ENCODE assay signal across 8 cellular contexts in the genomic region with DNA sequence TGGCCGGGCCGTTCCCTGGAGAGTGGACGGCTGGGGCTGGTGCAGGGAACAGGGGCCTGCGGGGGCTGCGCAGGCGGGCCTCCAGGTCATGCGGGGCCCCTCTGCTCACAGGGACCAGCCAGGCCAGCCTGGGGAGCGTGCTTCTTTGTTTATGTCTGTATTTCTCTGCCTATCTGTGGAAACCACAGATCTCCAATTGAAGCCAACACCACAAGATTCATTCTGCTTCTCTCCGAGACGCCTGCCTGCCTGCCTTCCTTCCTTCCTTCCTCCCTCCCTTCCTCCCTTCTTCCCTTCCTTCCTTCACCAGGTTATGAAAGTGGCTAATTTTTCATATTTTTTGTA. TPM values are rescaled to one million over a fixed set of nuclear protein-coding genes. Genes with fewer than 3 reads are reported as not detected.
DNase-seq lines count a peak whose midpoint lies in the region; ATAC-seq and TF ChIP-seq lines count a peak whose summit lies in the region.

No MANE protein-coding gene starts in this region.

- H3K9me3 ChIP-seq in GM23248 (ENCODE audit: low read depth) (no peaks in the 10 kb centered on the region), muscle layer of colon (ENCODE audit: low read length) (no peaks in the 10 kb centered on the region)

- CTCF ChIA-PET in activated CD8-positive, alpha-beta T cell treated with anti-CD3 and anti-CD28 coated beads, Interleukin-2, amount 10 ng/mL, durations not matched to agents 7 days and 5 days (lab: Charles Lee) = no interaction called here

- H3K27ac Mint-ChIP-seq in activated CD8-positive, alpha-beta T cell treated with anti-CD3 and anti-CD28 coated beads, Interleukin-2, amount 10 ng/mL, durations not matched to agents 7 days and 5 days = peak overlapping the region; percentile 58

- peak overlapping the region; percentile 94 for H2AFZ ChIP-seq in GM23248

- H3K4me3 ChIP-seq in GM23248 (peak overlapping the region; percentile 78), muscle layer of colon (ENCODE audit: low read depth in 1 of 2, low read length in 2 of 2) (peak overlapping the region in 1 of 2 donors; percentile 80)

- no peaks in the 10 kb centered on the region for H3K9me2 ChIP-seq in GM23248 (ENCODE audit: insufficient read depth)

- POLR2A ChIA-PET in activated CD8-positive, alpha-beta T cell treated with anti-CD3 and anti-CD28 coated beads, Interleukin-2, amount 10 ng/mL, durations not matched to agents 7 days and 5 days (lab: Charles Lee) = no interaction called here

- peaks cover 22% of the 10 kb centered on the region for H3K36me3 Mint-ChIP-seq in activated CD8-positive, alpha-beta T cell treated with anti-CD3 and anti-CD28 coated beads, Interleukin-2, amount 10 ng/mL, durations not matched to agents 7 days and 5 days (ENCODE audit: low read depth)

- peak overlapping the region; percentile 85 for H3K4me3 Mint-ChIP-seq in activated CD8-positive, alpha-beta T cell treated with anti-CD3 and anti-CD28 coated beads, Interleukin-2, amount 10 ng/mL, durations not matched to agents 7 days and 5 days

- ATAC-seq in activated CD8-positive, alpha-beta T cell treated with anti-CD3 and anti-CD28 coated beads, Interleukin-2, amount 10 ng/mL, durations not matched to agents 7 days and 5 days = no peak
- no peak for ATAC-seq in HG03280 (IDR thresholded peaks at IDR 0.05; ENCODE audit: unreplicated experiment)

- H3K27me3 Mint-ChIP-seq in activated CD8-positive, alpha-beta T cell treated with anti-CD3 and anti-CD28 coated beads, Interleukin-2, amount 10 ng/mL, durations not matched to agents 7 days and 5 days (ENCODE audit: low read depth) = no peaks in the 10 kb centered on the region

- H3K9ac ChIP-seq in GM23248 (peak overlapping the region; percentile 78), muscle layer of colon (ENCODE audit: low read length) (no peak overlapping the region)

- H3K27me3 ChIP-seq in GM23248 (replicated peaks; ENCODE audit: insufficient read depth) (no peaks in the 10 kb centered on the region), muscle layer of colon (ENCODE audit: control insufficient read depth in 1 of 2, insufficient read depth in 2 of 2, low read length in 2 of 2) (no peaks in the 10 kb centered on the region)

- peaks cover 20% of the 10 kb centered on the region for H3K36me3 ChIP-seq in GM23248 (ENCODE audit: low read depth)
- peaks cover 27% of the 10 kb centered on the region for H3K36me3 ChIP-seq in muscle layer of colon (ENCODE audit: insufficient read depth, low read length)

- H3K4me1 ChIP-seq in GM23248 (ENCODE audit: insufficient read depth) (peaks cover 9% of the 10 kb centered on the region; the same call in 1 of the 2 replicates), muscle layer of colon (ENCODE audit: insufficient read depth, low read length) (peaks cover 15% of the 10 kb centered on the region)

- H3K9me3 Mint-ChIP-seq in activated CD8-positive, alpha-beta T cell treated with anti-CD3 and anti-CD28 coated beads, Interleukin-2, amount 10 ng/mL, durations not matched to agents 7 days and 5 days (ENCODE audit: insufficient read depth) = no peaks in the 10 kb centered on the region

- peak overlapping the region; percentile 98 for H3K4me2 ChIP-seq in GM23248 (ENCODE audit: unreplicated experiment)

- H3K79me2 ChIP-seq in GM23248 (ENCODE audit: insufficient read depth) = peaks cover 62% of the 10 kb centered on the region

- in situ Hi-C loops in GM23248 (cut with MboI) = no loop called here

- peak; percentile 42 for TF ChIP-seq CTCF in C4-2B (conservative IDR thresholded peaks at IDR 0.05)

- 2 to 4% methylated on average over 9 to 10 of the region's 10 CpGs for WGBS in GM23248 (ENCODE audit: low coverage in 1 of 2, low lambda C conversion rate in 2 of 2, missing lambda C conversion rate in 2 of 2), 2 experiments

- DNase-seq in GM23248 (no peak), cerebellum (ENCODE audit: low spot score) (no peak), MV-4-11 (lab: John Stamatoyannopoulos, UW) (no peak), NCI-H524 (lab: John Stamatoyannopoulos, UW) (no peak)
- DNase-seq in activated CD8-positive, alpha-beta T cell treated with anti-CD3 and anti-CD28 coated beads, Interleukin-2, amount 10 ng/mL, durations not matched to agents 7 days and 5 days = no peak

- H3K4me1 Mint-ChIP-seq in activated CD8-positive, alpha-beta T cell treated with anti-CD3 and anti-CD28 coated beads, Interleukin-2, amount 10 ng/mL, durations not matched to agents 7 days and 5 days (ENCODE audit: low read depth) = peaks cover 38% of the 10 kb centered on the region

- H3F3A ChIP-seq in GM23248 (ENCODE audit: insufficient read depth) = peaks cover 10% of the 10 kb centered on the region

- H3K27ac ChIP-seq in C4-2B = peak overlapping the region; percentile 69
- 0 out of 2 replicates have a peak overlapping the region, but pooled peaks have one; percentile 66 for H3K27ac ChIP-seq in GM23248
- H3K27ac ChIP-seq in muscle layer of colon (ENCODE audit: low read depth, low read length) = peak overlapping the region; percentile 85

- no peaks in the 10 kb centered on the region; the same call in 1 of the 2 replicates for H4K20me1 ChIP-seq in GM23248 (ENCODE audit: insufficient read depth)

RNA-seq across cellular contexts. Expression of a gene that starts 39.9 kb away (rescaled TPM):
- total RNA-seq in GM23248 (2014; rRNA removed; shearing (Covaris generic)) = 191 and 192 TPM in 2 replicates
- 340 and 349 TPM in 2 replicates for polyA plus RNA-seq in GM23248 (2016; fragmentation: Nextera tagmentation; extraction: Ambion mirVana)
- total RNA-seq in activated CD8-positive, alpha-beta T cell treated with anti-CD3 and anti-CD28 coated beads, Interleukin-2, amount 10 ng/mL, durations not matched to agents 7 days and 5 days = 100 to 1,000 TPM; 380 to 409 TPM
- 153 TPM for total RNA-seq in cerebellum

RNA-seq across cellular contexts. Expression of a gene that starts 56.8 kb away (rescaled TPM):
- 1.1 TPM in 2 replicates for total RNA-seq in GM23248 (2014; rRNA removed; shearing (Covaris generic))
- polyA plus RNA-seq in GM23248 (2016; fragmentation: Nextera tagmentation; extraction: Ambion mirVana) = 2.4 and 3.0 TPM in 2 replicates
- total RNA-seq in activated CD8-positive, alpha-beta T cell treated with anti-CD3 and anti-CD28 coated beads, Interleukin-2, amount 10 ng/mL, durations not matched to agents 7 days and 5 days = under 1 TPM in 1 of 2 experiments, not detected in 1; 0.47 TPM
- 0.18 TPM for total RNA-seq in cerebellum
